ENCODE assay signal across 22 cellular contexts in genomic region chr3:135117977-135118376, GRCh38.
"Had no signal": no experiment of that assay in that cellular context is flagged by ENCODE, and none has a peak within 500 bp of the region (broad histone marks: within the 10 kb centered on the region; RNA-seq: fewer than 3 reads in every experiment).

No MANE protein-coding gene starts in this region.

- H3K4me3 ChIP-seq: coronary artery, dorsolateral prefrontal cortex, esophagus muscularis mucosa, gastroesophageal sphincter, heart right ventricle, left lung, lower lobe of right lung, mucosa of descending colon had no signal

- H3K9me3 ChIP-seq: esophagus muscularis mucosa, gastroesophageal sphincter, heart right ventricle, left lung, lower lobe of right lung, mucosa of descending colon had no signal

- FAIRE-seq: colon, endothelial cell of umbilical vein, frontal cortex, islet of Langerhans, keratinocyte had no signal

- H3K4me3 Mint-ChIP-seq: mesothelial cell of epicardium had no signal

- H3K4me1 ChIP-seq: esophagus muscularis mucosa, foreskin keratinocyte, gastroesophageal sphincter, heart right ventricle, left lung, lower lobe of right lung had no signal

- H3K9me3 Mint-ChIP-seq: mesothelial cell of epicardium had no signal

- H3K36me3 Mint-ChIP-seq: mesothelial cell of epicardium had no signal

- H3K27ac ChIP-seq: coronary artery, dorsolateral prefrontal cortex, esophagus muscularis mucosa, foreskin keratinocyte, gastroesophageal sphincter, heart right ventricle, left lung, lower lobe of right lung had no signal

- DNase-seq: dermis blood vessel endothelial cell; dorsolateral prefrontal cortex; effector CD4-positive, alpha-beta T cell; effector memory CD4-positive, alpha-beta T cell; foreskin keratinocyte; heart right ventricle; hippocampal formation; left cardiac atrium; left lung; left ventricle myocardium superior; lower lobe of right lung; mesenchymal stem cell; mucosa of descending colon had no signal

- H3K27ac Mint-ChIP-seq: mesothelial cell of epicardium had no signal

- H3K4me1 Mint-ChIP-seq: mesothelial cell of epicardium had no signal

- H3K27me3 ChIP-seq: dorsolateral prefrontal cortex, esophagus muscularis mucosa, foreskin keratinocyte, gastroesophageal sphincter, heart right ventricle, left lung had no signal

- ATAC-seq: foreskin keratinocyte, gastroesophageal sphincter, heart right ventricle, left cardiac atrium, left lung, left ventricle myocardium superior, lower lobe of right lung, mucosa of descending colon had no signal

- H3K36me3 ChIP-seq: esophagus muscularis mucosa, gastroesophageal sphincter, heart right ventricle, left lung, lower lobe of right lung had no signal
